8 cellular contexts compared by ENCODE assay signal in genomic region chr1:152035406-152036315, GRCh38. TPM values are rescaled to one million over a fixed set of nuclear protein-coding genes. Genes with fewer than 3 reads are reported as not detected.
A peak's percentile ranks its signal among the peaks of the same experiment; 100 is the strongest.
DNase-seq lines count a peak whose midpoint lies in the region; ATAC-seq and TF ChIP-seq lines count a peak whose summit lies in the region.

No MANE protein-coding gene starts in this region.

- H3K9me3 Mint-ChIP-seq in Caco-2 (ENCODE audit: unreplicated experiment), result peaks cover 14% of the 10 kb centered on the region
- no peaks in the 10 kb centered on the region for H3K9me3 Mint-ChIP-seq in activated T-helper 1 cell treated with anti-CD3 and anti-CD28 coated beads, Interleukin-12 subunit alpha, Interleukin-12 subunit beta, Interleukin-2, Interleukin-4 antibody, amounts not matched to agents 30 ng/mL and 10 ng/mL and 1 ng/mL, durations not matched to agents 14 hours and 24 hours and 36 hours

- no peak for TF ChIP-seq CTCF in Caco-2 (IDR thresholded peaks at IDR 0.05; ENCODE audit: insufficient read depth in 1 of 2, low read depth in 1 of 2, low read length in 1 of 2, severe bottlenecking in 1 of 2, unreplicated experiment in 1 of 2)

- H3K27me3 Mint-ChIP-seq in Caco-2 (ENCODE audit: insufficient read depth, unreplicated experiment), result no peaks in the 10 kb centered on the region
- no peaks in the 10 kb centered on the region for H3K27me3 Mint-ChIP-seq in activated T-helper 1 cell treated with anti-CD3 and anti-CD28 coated beads, Interleukin-12 subunit alpha, Interleukin-12 subunit beta, Interleukin-2, Interleukin-4 antibody, amounts not matched to agents 30 ng/mL and 10 ng/mL and 1 ng/mL, durations not matched to agents 14 hours and 24 hours and 36 hours (ENCODE audit: insufficient read depth)

- H3K4me1 ChIP-seq in Caco-2, result peaks cover 18% of the 10 kb centered on the region

- TSS peak; percentile 92 for BruUV-seq in Caco-2 (replicated peaks; lab: Mats Ljungman, UMichigan)

- peaks cover 51% of the 10 kb centered on the region for H3K36me3 Mint-ChIP-seq in Caco-2 (ENCODE audit: insufficient read depth, unreplicated experiment)
- H3K36me3 Mint-ChIP-seq in activated T-helper 1 cell treated with anti-CD3 and anti-CD28 coated beads, Interleukin-12 subunit alpha, Interleukin-12 subunit beta, Interleukin-2, Interleukin-4 antibody, amounts not matched to agents 30 ng/mL and 10 ng/mL and 1 ng/mL, durations not matched to agents 14 hours and 24 hours and 36 hours (ENCODE audit: low read depth), result peaks cover 37% of the 10 kb centered on the region

- H3K9me3 ChIP-seq in Caco-2, result no peaks in the 10 kb centered on the region

- H3K36me3 ChIP-seq in Caco-2 (ENCODE audit: control insufficient read depth, insufficient read depth, low read length), result peaks cover 1% of the 10 kb centered on the region

- no peaks in the 10 kb centered on the region for H3K27me3 ChIP-seq in Caco-2 (replicated peaks; ENCODE audit: control insufficient read depth, insufficient read depth, low read length)

- ATAC-seq in left ventricle myocardium superior, result peak; percentile 30
- ATAC-seq in GM21825 (IDR thresholded peaks at IDR 0.05; ENCODE audit: unreplicated experiment), result no peak

- CTCF ChIA-PET in Caco-2 (lab: Charles Lee), result interaction anchor here (1.4 to 2.8 kb wide), 9 partner anchors 11 to 149 kb away, joined by 4 to 24 read pairs (median 8); no protein-coding TSS in a partner anchor

- peak overlapping the region; percentile 85 for H3K4me3 ChIP-seq in Caco-2 (ENCODE audit: low read depth, low read length)
- peak overlapping the region; percentile 87 for H3K4me3 ChIP-seq in skeletal muscle cell (ENCODE audit: low read depth, low read length)

- peak overlapping the region; percentile 97 for H3K4me3 Mint-ChIP-seq in Caco-2 (ENCODE audit: unreplicated experiment)
- peak overlapping the region; percentile 96 for H3K4me3 Mint-ChIP-seq in activated T-helper 1 cell treated with anti-CD3 and anti-CD28 coated beads, Interleukin-12 subunit alpha, Interleukin-12 subunit beta, Interleukin-2, Interleukin-4 antibody, amounts not matched to agents 30 ng/mL and 10 ng/mL and 1 ng/mL, durations not matched to agents 14 hours and 24 hours and 36 hours

- intact Hi-C loops in Caco-2 (cut with micrococcal nuclease; ENCODE audit: unreplicated experiment) (loop anchor here (1.0 to 2.0 kb wide), 2 partner anchors 13 to 63 kb away; no protein-coding TSS in a partner anchor), left ventricle myocardium superior (cut with micrococcal nuclease) (no loop called here)
- intact Hi-C loops in activated T-helper 1 cell treated with anti-CD3 and anti-CD28 coated beads, Interleukin-12 subunit alpha, Interleukin-12 subunit beta, Interleukin-2, Interleukin-4 antibody, amounts not matched to agents 30 ng/mL and 10 ng/mL and 1 ng/mL, durations not matched to agents 14 hours and 24 hours and 36 hours (cut with micrococcal nuclease), result loop anchor here (1.0 to 2.0 kb wide), 2 partner anchors 41 to 94 kb away; no protein-coding TSS in a partner anchor

- H3K27ac Mint-ChIP-seq in Caco-2 (ENCODE audit: unreplicated experiment), result peak overlapping the region; percentile 94
- H3K27ac Mint-ChIP-seq in activated T-helper 1 cell treated with anti-CD3 and anti-CD28 coated beads, Interleukin-12 subunit alpha, Interleukin-12 subunit beta, Interleukin-2, Interleukin-4 antibody, amounts not matched to agents 30 ng/mL and 10 ng/mL and 1 ng/mL, durations not matched to agents 14 hours and 24 hours and 36 hours, result peak overlapping the region; percentile 94

- POLR2A ChIA-PET in Caco-2 (lab: Charles Lee), result interaction anchor here (1.6 to 2.3 kb wide), 2 partner anchors 12 kb away, joined by 11 to 16 read pairs; no protein-coding TSS in a partner anchor

- DNase-seq in Caco-2 (peak in 1 of 2 experiments; percentile 27), LHCN-M2 (ENCODE audit: low read depth) (peak; percentile 28), left ventricle myocardium superior (no peak), skeletal muscle cell (ENCODE audit: low read depth) (no peak), NCI-H2081 treated with DMSO at 0.1 percent for 48 hours (lab: John Stamatoyannopoulos, UW) (no peak)
- DNase-seq in activated T-helper 1 cell treated with anti-CD3 and anti-CD28 coated beads, Interleukin-12 subunit alpha, Interleukin-12 subunit beta, Interleukin-2, Interleukin-4 antibody, amounts not matched to agents 30 ng/mL and 10 ng/mL and 1 ng/mL, durations not matched to agents 14 hours and 24 hours and 36 hours (ENCODE audit: low spot score), result no peak
- no peak for DNase-seq in NK-92 treated with Interleukin-12 subunit alpha and Interleukin-12 subunit beta, amount 100 ng/mL, for 24 hours (lab: John Stamatoyannopoulos, UW)

- peaks cover 7% of the 10 kb centered on the region for H3K4me1 Mint-ChIP-seq in Caco-2 (ENCODE audit: low read depth, unreplicated experiment)
- H3K4me1 Mint-ChIP-seq in activated T-helper 1 cell treated with anti-CD3 and anti-CD28 coated beads, Interleukin-12 subunit alpha, Interleukin-12 subunit beta, Interleukin-2, Interleukin-4 antibody, amounts not matched to agents 30 ng/mL and 10 ng/mL and 1 ng/mL, durations not matched to agents 14 hours and 24 hours and 36 hours (ENCODE audit: low read depth), result peaks cover 38% of the 10 kb centered on the region

RNA-seq across cellular contexts. Expression of gene S100A11, which starts 1.1 kb away (rescaled TPM):
- total RNA-seq in Caco-2 (2022) (364 and 408 TPM in 2 replicates), LHCN-M2 (2014; rRNA removed) (388 and 454 TPM in 2 replicates), left ventricle myocardium superior (65.8 TPM)
- 2,051 TPM for polyA plus RNA-seq in LHCN-M2 (2012)
- 203 and 205 TPM in 2 replicates for total RNA-seq in activated T-helper 1 cell treated with anti-CD3 and anti-CD28 coated beads, Interleukin-12 subunit alpha, Interleukin-12 subunit beta, Interleukin-2, Interleukin-4 antibody, amounts not matched to agents 30 ng/mL and 10 ng/mL and 1 ng/mL, durations not matched to agents 14 hours and 24 hours and 36 hours

RNA-seq across cellular contexts. Expression of gene S100A10, which starts 42.0 kb away (rescaled TPM):
- total RNA-seq in Caco-2 (2022) (2,143 and 2,154 TPM in 2 replicates), LHCN-M2 (2014; rRNA removed) (81.9 and 115 TPM in 2 replicates), left ventricle myocardium superior (201 TPM)
- 916 TPM for polyA plus RNA-seq in LHCN-M2 (2012)
- 105 and 106 TPM in 2 replicates for total RNA-seq in activated T-helper 1 cell treated with anti-CD3 and anti-CD28 coated beads, Interleukin-12 subunit alpha, Interleukin-12 subunit beta, Interleukin-2, Interleukin-4 antibody, amounts not matched to agents 30 ng/mL and 10 ng/mL and 1 ng/mL, durations not matched to agents 14 hours and 24 hours and 36 hours

RNA-seq across cellular contexts. Expression of gene TCHHL1, which starts 53.2 kb away (rescaled TPM):
- total RNA-seq in Caco-2 (2022) (not detected in 2 replicates), LHCN-M2 (2014; rRNA removed) (not detected in 2 replicates), left ventricle myocardium superior (not detected)
- polyA plus RNA-seq in LHCN-M2 (2012), result not detected
- not detected in 2 replicates for total RNA-seq in activated T-helper 1 cell treated with anti-CD3 and anti-CD28 coated beads, Interleukin-12 subunit alpha, Interleukin-12 subunit beta, Interleukin-2, Interleukin-4 antibody, amounts not matched to agents 30 ng/mL and 10 ng/mL and 1 ng/mL, durations not matched to agents 14 hours and 24 hours and 36 hours

Comparison
In these comparisons a context has a peak if more than half of its experiments do, and no peak if none do; other contexts are left out.
1. RNA of gene S100A10, which starts 42.0 kb away (total RNA-seq): 2,143 to 2,154 TPM in Caco-2; 201 TPM in left ventricle myocardium superior (single experiment), 81.9 to 115 TPM in LHCN-M2 and 105 to 106 TPM in activated T-helper 1 cell treated with anti-CD3 and anti-CD28 coated beads, Interleukin-12 subunit alpha, Interleukin-12 subunit beta, Interleukin-2, Interleukin-4 antibody, amounts not matched to agents 30 ng/mL and 10 ng/mL and 1 ng/mL, durations not matched to agents 14 hours and 24 hours and 36 hours; every median in the first group is over 10 times any median in the second.